ENCODE assay signal across 9 cellular contexts in genomic region chr18:9628984-9629383, GRCh38.
"Had no signal": no experiment of that assay in that cellular context is flagged by ENCODE, and none has a peak within 500 bp of the region (broad histone marks: within the 10 kb centered on the region; RNA-seq: fewer than 3 reads in every experiment).

No MANE protein-coding gene starts in this region.

- DNase-seq: GM23248, GOT3, H7, HFFc6, KG1 had no signal

- H3K27ac ChIP-seq: GM23248 had no signal

- H2AFZ ChIP-seq: GM23248 had no signal

- FAIRE-seq: HTR-8/SVneo, K562 had no signal

- H3K4me3 ChIP-seq: GM23248, HAP-1, K562 had no signal

- H3K36me3 ChIP-seq: HAP-1 had no signal

- ATAC-seq: HCT116 had no signal

- H3K9me3 ChIP-seq: HAP-1 had no signal
